In the genomic region with DNA sequence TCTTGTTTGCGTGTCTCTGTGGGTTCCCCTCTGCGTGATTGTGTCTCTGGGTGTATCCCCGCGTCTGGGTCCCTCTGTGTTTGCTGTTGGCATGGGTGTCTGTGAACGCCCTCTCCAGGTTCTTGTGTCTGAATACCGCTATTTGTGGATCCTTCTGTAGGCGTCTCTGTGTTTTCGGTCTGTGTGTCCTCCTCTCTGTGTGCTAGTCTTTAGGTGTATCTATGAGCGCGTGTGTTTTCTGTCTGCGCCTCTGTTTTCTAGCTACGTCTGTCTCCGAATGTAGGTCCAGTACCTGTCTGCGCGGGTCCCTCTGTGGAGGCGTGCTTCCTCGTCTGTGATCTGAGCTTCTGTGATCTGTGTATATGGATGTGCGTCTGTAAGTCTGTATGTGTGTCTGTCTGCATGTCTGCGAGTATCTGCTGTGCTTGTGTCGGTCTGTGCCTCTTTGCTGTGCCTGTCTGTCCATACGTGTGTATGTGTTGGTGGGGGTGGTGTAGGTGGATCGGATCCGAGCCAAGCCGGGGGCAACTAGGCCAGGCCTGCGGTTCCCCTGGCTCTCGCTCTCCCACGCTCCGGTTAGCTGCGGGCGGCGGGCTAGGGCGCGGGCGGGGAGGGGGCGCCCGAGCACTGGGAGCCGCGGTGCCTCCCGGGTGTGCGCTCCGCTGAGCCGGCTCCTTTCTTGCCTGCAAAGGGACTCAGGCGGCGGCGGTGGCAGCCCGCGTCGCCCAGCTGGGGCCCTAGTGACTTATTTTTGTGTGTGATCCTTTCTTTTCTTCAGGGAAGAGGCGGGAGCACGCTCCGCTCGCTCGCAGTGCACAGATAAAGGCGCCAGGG, we compare ENCODE assay signal across 8 cellular contexts.
DNase-seq lines count a peak whose midpoint lies in the region; ATAC-seq and TF ChIP-seq lines count a peak whose summit lies in the region.

No MANE protein-coding gene starts in this region.

- DNase-seq in NCI-H2196 treated with DMSO at 0.1 percent for 48 hours (lab: John Stamatoyannopoulos, UW; ENCODE audit: unreplicated experiment), result peak; percentile 30
- peak; percentile 72 for DNase-seq in nephron progenitor cell
- DNase-seq in COLO829 (ENCODE audit: low spot score), result no peak

- peak overlapping the region in 10 of 11 experiments; percentile 6 to 68 (median 38); a peak in 19 of 22 replicates for H3K9ac ChIP-seq in BLaER1 treated with 17β-estradiol and CSF1 and Interleukin-3, amounts not matched to agents 10 nM and 100 nM

- H3K27ac Mint-ChIP-seq in nephron progenitor cell, result no peak overlapping the region

- no peaks in the 10 kb centered on the region for H3K9me3 ChIP-seq in BLaER1 treated with 17β-estradiol and CSF1 and Interleukin-3, amounts not matched to agents 10 nM and 100 nM (replicated peaks in 1 of 11)

- H3K4me1 ChIP-seq in BLaER1 treated with 17β-estradiol and CSF1 and Interleukin-3, amounts not matched to agents 10 nM and 100 nM, result peaks cover 17 to 44% (median 38%) of the 10 kb centered on the region in 10 experiments; a peak in 19 of 20 replicates

- H3K27me3 ChIP-seq in BLaER1 treated with 17β-estradiol and CSF1 and Interleukin-3, amounts not matched to agents 10 nM and 100 nM, result peaks cover 34 to 56% (median 47%) of the 10 kb centered on the region in 11 experiments

- ATAC-seq in GM19438 (IDR thresholded peaks at IDR 0.05; ENCODE audit: low read depth, unreplicated experiment) (peak; percentile 39), esophagus mucosa (peak; percentile 21), HG02970 (IDR thresholded peaks at IDR 0.05; ENCODE audit: low FRiP score, unreplicated experiment) (no peak), HG02981 (IDR thresholded peaks at IDR 0.05; ENCODE audit: unreplicated experiment) (no peak)

- peak overlapping the region; percentile 77 for H3K4me3 Mint-ChIP-seq in nephron progenitor cell

- H3K27me3 Mint-ChIP-seq in nephron progenitor cell (ENCODE audit: low read depth, poor library complexity), result peaks cover 87% of the 10 kb centered on the region

- TF ChIP-seq CTCF in nephron progenitor cell (IDR thresholded peaks at IDR 0.05), result no peak

- peaks cover 0 to 21% (median 5%) of the 10 kb centered on the region in 11 experiments; a peak in 9 of 22 replicates for H4K20me1 ChIP-seq in BLaER1 treated with 17β-estradiol and CSF1 and Interleukin-3, amounts not matched to agents 10 nM and 100 nM

- no peaks in the 10 kb centered on the region for H3K9me3 Mint-ChIP-seq in nephron progenitor cell

- peak overlapping the region; percentile 49 to 68 (median 57) for H3K4me3 ChIP-seq in BLaER1 treated with 17β-estradiol and CSF1 and Interleukin-3, amounts not matched to agents 10 nM and 100 nM

- H3K4me1 Mint-ChIP-seq in nephron progenitor cell, result peaks cover 37% of the 10 kb centered on the region

- H3K27ac ChIP-seq in BLaER1 treated with 17β-estradiol and CSF1 and Interleukin-3, amounts not matched to agents 10 nM and 100 nM, result peak overlapping the region in 2 of 11 experiments; percentile 16 to 31; a peak in 3 of 22 replicates

- H3K4me2 ChIP-seq in BLaER1 treated with 17β-estradiol and CSF1 and Interleukin-3, amounts not matched to agents 10 nM and 100 nM, result peak overlapping the region; percentile 86 to 97 (median 95)

- H3K36me3 Mint-ChIP-seq in nephron progenitor cell (ENCODE audit: low read depth), result no peaks in the 10 kb centered on the region

- H3K36me3 ChIP-seq in BLaER1 treated with 17β-estradiol and CSF1 and Interleukin-3, amounts not matched to agents 10 nM and 100 nM, result no peaks in the 10 kb centered on the region

Comparison
In these comparisons a context has a peak if more than half of its experiments do, and no peak if none do; other contexts are left out.
1. ATAC-seq: peak in GM19438 (single experiment) and esophagus mucosa (single experiment); none in HG02970 (single experiment) and HG02981 (single experiment).